ENCODE assay signal across 8 cellular contexts in the genomic region with DNA sequence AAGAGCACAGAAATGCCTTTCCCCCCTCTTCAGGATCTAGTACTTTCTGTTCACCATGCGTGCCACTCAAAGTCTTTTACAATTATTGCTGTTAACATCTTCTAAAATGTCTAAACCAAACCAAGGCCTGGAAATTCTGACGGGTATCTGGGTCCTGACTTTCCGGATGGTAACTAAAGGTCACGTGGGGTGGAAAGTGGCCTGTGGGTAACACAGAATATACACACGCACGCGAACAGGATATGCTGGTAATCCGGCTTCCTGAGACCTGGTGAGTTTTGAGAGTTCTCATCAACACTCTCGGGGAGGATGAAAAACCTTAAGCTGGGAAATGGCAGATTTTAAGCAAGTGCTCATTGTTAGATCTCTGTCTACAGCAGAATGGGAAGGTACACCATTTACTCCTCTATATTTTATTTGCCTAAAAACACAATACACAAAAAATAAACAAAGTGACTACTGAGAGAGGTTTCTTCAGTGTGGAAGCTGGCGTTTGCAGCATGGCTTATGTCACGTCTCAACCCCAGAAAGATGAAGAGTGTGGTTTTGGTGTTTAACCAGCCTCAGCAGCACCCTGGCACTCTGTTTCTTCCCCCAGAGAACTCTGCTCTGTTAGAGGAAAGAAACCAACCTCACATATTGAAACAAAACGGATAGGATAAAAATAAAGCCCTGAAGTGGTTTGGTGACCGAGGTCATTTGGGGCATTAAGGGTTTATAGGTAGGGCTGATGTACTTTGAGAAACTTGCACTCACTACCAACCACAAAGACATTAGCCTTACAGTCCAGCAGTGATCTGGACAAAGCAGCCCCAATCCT. TPM values are rescaled to one million over a fixed set of nuclear protein-coding genes. Genes with fewer than 3 reads are reported as not detected.
A peak's percentile ranks its signal among the peaks of the same experiment; 100 is the strongest.
DNase-seq lines count a peak whose midpoint lies in the region; ATAC-seq and TF ChIP-seq lines count a peak whose summit lies in the region.

No MANE protein-coding gene starts in this region.

- peaks cover 25% of the 10 kb centered on the region for H3F3A ChIP-seq in Loucy (ENCODE audit: low read depth)

- peaks cover 4% of the 10 kb centered on the region for H3K4me1 ChIP-seq in right cardiac atrium (ENCODE audit: control insufficient read depth, insufficient read depth, low read length)
- H3K4me1 ChIP-seq in Loucy (ENCODE audit: insufficient read depth, low read length, poor library complexity, severe bottlenecking) = peaks cover 87% of the 10 kb centered on the region
- H3K4me1 ChIP-seq in mammary epithelial cell (ENCODE audit: insufficient read depth, low read length) = peaks cover 12% of the 10 kb centered on the region

- no TSS peak for BruUV-seq in mammary epithelial cell (replicated peaks; lab: Mats Ljungman, UMichigan)

- H3K4me3 ChIP-seq in right cardiac atrium (ENCODE audit: low read length) (no peak overlapping the region), Loucy (ENCODE audit: low read length, poor library complexity, severe bottlenecking) (peak overlapping the region; percentile 72), mammary epithelial cell (replicated peaks in 1 of 3; ENCODE audit: insufficient read depth in 1 of 3, low read depth in 2 of 3, low read length in 3 of 3) (no peak overlapping the region)

- H4K20me1 ChIP-seq in Loucy (ENCODE audit: insufficient read depth, low read length, poor library complexity, severe bottlenecking) (no peaks in the 10 kb centered on the region), mammary epithelial cell (ENCODE audit: insufficient read depth, low read length) (no peaks in the 10 kb centered on the region)

- in situ Hi-C loops in mammary epithelial cell (cut with MboI; ENCODE audit: low sequenced_read_pairs in 2 of 2) = loop anchor here in 1 of 2 donors (25.0 kb wide), 1 partner anchor 379 kb away; no protein-coding TSS in a partner anchor

- intact Hi-C loops in right cardiac atrium (cut with DNase I) (no loop called here), Right ventricle myocardium inferior (cut with DNase I) (no loop called here), mammary epithelial cell (cut with micrococcal nuclease) (no loop called here)

- H2AFZ ChIP-seq in Loucy (ENCODE audit: low read length) = no peak overlapping the region; the same call in 1 of the 2 replicates
- no peak overlapping the region for H2AFZ ChIP-seq in mammary epithelial cell (ENCODE audit: low read depth, low read length)

- no peaks in the 10 kb centered on the region for H3K9me3 Mint-ChIP-seq in activated T-helper 17 cell treated with anti-CD3 and anti-CD28 coated beads, Interleukin-2, amount 50 U/mL, for 72 hours

- peak overlapping the region; percentile 96 for H3K27ac Mint-ChIP-seq in activated T-helper 17 cell treated with anti-CD3 and anti-CD28 coated beads, Interleukin-2, amount 50 U/mL, for 72 hours

- no peaks in the 10 kb centered on the region for H3K9me2 ChIP-seq in Loucy (replicated peaks; ENCODE audit: low read depth, low read length)

- H3K4me2 ChIP-seq in Loucy (ENCODE audit: low read depth, low read length, poor library complexity, severe bottlenecking) (peak overlapping the region; percentile 94), mammary epithelial cell (ENCODE audit: insufficient read depth, low read depth, low read length) (no peak overlapping the region)

- H3K79me2 ChIP-seq in Loucy (ENCODE audit: insufficient read depth, low read length) (peaks cover 67% of the 10 kb centered on the region), mammary epithelial cell (ENCODE audit: insufficient read depth, low read length) (peaks cover 18% of the 10 kb centered on the region)

- H3K9me3 ChIP-seq in right cardiac atrium (ENCODE audit: control insufficient read depth, low read length) (no peaks in the 10 kb centered on the region), Loucy (ENCODE audit: insufficient read depth, low read depth, low read length) (no peaks in the 10 kb centered on the region), mammary epithelial cell (replicated peaks; ENCODE audit: insufficient read depth, low read length) (no peaks in the 10 kb centered on the region)

- TF ChIP-seq CTCF in Loucy (conservative IDR thresholded peaks at IDR 0.05; ENCODE audit: low read length) (no peak), mammary epithelial cell (conservative IDR thresholded peaks at IDR 0.05 in 1 of 2, IDR thresholded peaks at IDR 0.05 in 1 of 2; ENCODE audit: extremely low read depth in 1 of 2, insufficient read depth in 1 of 2, low read depth in 1 of 2, low read length in 2 of 2) (no peak)

- no peaks in the 10 kb centered on the region for H3K27me3 ChIP-seq in right cardiac atrium (ENCODE audit: control insufficient read depth, insufficient read depth)
- no peaks in the 10 kb centered on the region for H3K27me3 ChIP-seq in Loucy (ENCODE audit: insufficient read depth, low read length, poor library complexity, severe bottlenecking)
- H3K27me3 ChIP-seq in mammary epithelial cell (ENCODE audit: insufficient read depth, low read length) = no peaks in the 10 kb centered on the region

- CTCF ChIA-PET in mammary epithelial cell (lab: Charles Lee; ENCODE audit: low non-redundant PET) = no interaction called here

- peak overlapping the region; percentile 89 for H3K9ac ChIP-seq in Loucy (ENCODE audit: low read depth, low read length, poor library complexity, severe bottlenecking)
- H3K9ac ChIP-seq in mammary epithelial cell (ENCODE audit: insufficient read depth, low read length) = no peak overlapping the region

- WGBS in right cardiac atrium = 74% methylated on average over 13 of the region's 13 CpGs
- WGBS in mammary epithelial cell (ENCODE audit: low coverage, missing lambda C conversion rate) = 80% methylated on average over 13 of the region's 13 CpGs

- peaks cover 75% of the 10 kb centered on the region for H3K36me3 Mint-ChIP-seq in activated T-helper 17 cell treated with anti-CD3 and anti-CD28 coated beads, Interleukin-2, amount 50 U/mL, for 72 hours (ENCODE audit: low read depth)

- no peaks in the 10 kb centered on the region for H3K27me3 Mint-ChIP-seq in activated T-helper 17 cell treated with anti-CD3 and anti-CD28 coated beads, Interleukin-2, amount 50 U/mL, for 72 hours

- H3K36me3 ChIP-seq in Loucy (ENCODE audit: insufficient read depth, low read length) = peaks cover 8% of the 10 kb centered on the region; the same call in 1 of the 2 replicates
- no peaks in the 10 kb centered on the region for H3K36me3 ChIP-seq in mammary epithelial cell (ENCODE audit: insufficient read depth, low read length)

- ATAC-seq in right cardiac atrium (peak; percentile 42 to 80), Right ventricle myocardium inferior (no peak)
- ATAC-seq in activated T-helper 17 cell treated with anti-CD3 and anti-CD28 coated beads, Interleukin-2, amount 50 U/mL, for 72 hours (replicated peaks) = peak; percentile 78

- H3K4me3 Mint-ChIP-seq in activated T-helper 17 cell treated with anti-CD3 and anti-CD28 coated beads, Interleukin-2, amount 50 U/mL, for 72 hours = peak overlapping the region; percentile 78

- DNase-seq in right cardiac atrium = no peak
- DNase-seq in Right ventricle myocardium inferior (ENCODE audit: missing footprints) = no peak
- peak; percentile 77 to 86 (median 86) for DNase-seq in stimulated activated CD4-positive, alpha-beta T cell treated with anti-CD3 and anti-CD28 coated beads, Interleukin-12 subunit alpha, Interleukin-12 subunit beta, amount 100 ng/mL, for 48 hours (ENCODE audit: low read depth in 2 of 3, low spot score in 1 of 3)
- DNase-seq in DMS 273 treated with DMSO at 0.1 percent for 48 hours (lab: John Stamatoyannopoulos, UW) = no peak
- no peak for DNase-seq in kidney tubule cell (ENCODE audit: low spot score)
- no peak for DNase-seq in mammary epithelial cell

- dilution Hi-C loops in mammary epithelial cell (cut with HindIII; ENCODE audit: low sequenced_read_pairs) = loop anchor here (5.0 kb wide), 1 partner anchor 184 kb away; no protein-coding TSS in a partner anchor

- H3K4me1 Mint-ChIP-seq in activated T-helper 17 cell treated with anti-CD3 and anti-CD28 coated beads, Interleukin-2, amount 50 U/mL, for 72 hours = peaks cover 57% of the 10 kb centered on the region

- H3K27ac ChIP-seq in right cardiac atrium (ENCODE audit: low read length) = no peak overlapping the region
- no peak overlapping the region for H3K27ac ChIP-seq in mammary epithelial cell (ENCODE audit: insufficient read depth, low read depth, low read length)

RNA-seq across cellular contexts. Expression of a gene that starts 37.3 kb away (rescaled TPM):
- total RNA-seq in right cardiac atrium (10 to 100 TPM; 22.9 to 36.0 (median 30.6) TPM), Right ventricle myocardium inferior (21.0 TPM), mammary epithelial cell (10 to 100 TPM; 22.8 to 27.7 TPM)
- polyA plus RNA-seq in right cardiac atrium (18.7 TPM), mammary epithelial cell (6.1 TPM)
- 10 to 100 TPM; 39.0 to 52.8 TPM for total RNA-seq in activated T-helper 17 cell treated with anti-CD3 and anti-CD28 coated beads, Interleukin-2, amount 50 U/mL, for 72 hours
- 129 TPM for polyA minus RNA-seq in mammary epithelial cell

RNA-seq across cellular contexts. Expression of a gene that starts 37.5 kb away (rescaled TPM):
- total RNA-seq in right cardiac atrium = 10 to 100 TPM; 11.1 to 12.5 (median 11.8) TPM
- polyA plus RNA-seq in right cardiac atrium = 5.2 TPM
- total RNA-seq in Right ventricle myocardium inferior = 11.0 TPM
- 10 to 100 TPM; 11.8 to 19.1 TPM for total RNA-seq in activated T-helper 17 cell treated with anti-CD3 and anti-CD28 coated beads, Interleukin-2, amount 50 U/mL, for 72 hours
- total RNA-seq in mammary epithelial cell = 10 to 100 TPM in 1 of 2 donors, 1 to 10 TPM in 1; 9.8 to 18.5 TPM
- polyA plus RNA-seq in mammary epithelial cell = 23.6 TPM
- polyA minus RNA-seq in mammary epithelial cell = 60.3 TPM

Comparison
In these comparisons a context has a peak if more than half of its experiments do, and no peak if none do; other contexts are left out.
1. DNase-seq: peak in stimulated activated CD4-positive, alpha-beta T cell treated with anti-CD3 and anti-CD28 coated beads, Interleukin-12 subunit alpha, Interleukin-12 subunit beta, amount 100 ng/mL, for 48 hours (3 of 3); none in right cardiac atrium (0 of 3), Right ventricle myocardium inferior (single experiment), DMS 273 treated with DMSO at 0.1 percent for 48 hours (single experiment), kidney tubule cell (single experiment) and mammary epithelial cell (single experiment).